In the genomic region with DNA sequence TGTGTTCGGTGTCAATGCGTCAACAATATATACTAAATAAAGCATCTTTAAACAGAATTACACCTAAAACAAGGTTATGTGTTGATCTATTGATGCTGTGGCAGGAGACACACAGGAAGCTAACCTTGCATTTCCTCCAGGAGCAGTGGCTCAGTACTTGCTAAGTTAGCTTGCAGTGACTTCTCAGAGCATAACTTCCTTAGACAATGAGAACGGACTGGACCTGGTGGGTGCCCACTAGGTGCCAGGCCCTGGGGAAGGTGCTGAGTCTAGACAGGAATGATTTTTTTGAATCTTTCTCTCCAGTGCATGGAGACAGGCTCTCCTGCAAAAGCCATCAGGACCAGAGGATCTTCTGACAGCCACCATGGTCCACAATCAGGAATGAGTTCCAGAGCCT, we compare ENCODE assay signal across 14 cellular contexts.
"Had no signal": no experiment of that assay in that cellular context is flagged by ENCODE, and none has a peak within 500 bp of the region (broad histone marks: within the 10 kb centered on the region; RNA-seq: fewer than 3 reads in every experiment).

No MANE protein-coding gene starts in this region.

- H3K27me3 ChIP-seq: ascending aorta, dorsolateral prefrontal cortex, esophagus squamous epithelium, ovary had no signal

- DNase-seq: activated CD4-positive, CD25-positive, alpha-beta regulatory T cell treated with anti-CD3 and anti-CD28 coated beads, Interleukin-2, amount 50 U/mL, for 72 hours; activated CD8-positive, alpha-beta memory T cell treated with anti-CD3 and anti-CD28 coated beads, Interleukin-2, amount 10 ng/mL, durations not matched to agents 7 days and 5 days; activated naive CD4-positive, alpha-beta T cell treated with anti-CD3 and anti-CD28 coated beads, Interleukin-2, amount 10 ng/mL, durations not matched to agents 7 days and 5 days; activated T-cell treated with anti-CD3 and anti-CD28 coated beads, Interleukin-2, amount 50 U/mL, for 24 hours; dorsolateral prefrontal cortex; esophagus squamous epithelium; left ventricle myocardium inferior; ovary; stimulated activated CD4-positive, alpha-beta T cell treated with anti-CD3 and anti-CD28 coated beads, Interleukin-12 subunit alpha, Interleukin-12 subunit beta, amount 100 ng/mL, for 4 hours had no signal

- H3K27me3 Mint-ChIP-seq: activated CD8-positive, alpha-beta memory T cell treated with anti-CD3 and anti-CD28 coated beads, Interleukin-2, amount 10 ng/mL, durations not matched to agents 7 days and 5 days; activated T-cell treated with anti-CD3 and anti-CD28 coated beads, Interleukin-2, amount 50 U/mL, for 24 hours had no signal

- H3K9me3 Mint-ChIP-seq: activated naive CD4-positive, alpha-beta T cell treated with anti-CD3 and anti-CD28 coated beads, Interleukin-2, amount 10 ng/mL, durations not matched to agents 7 days and 5 days; activated T-cell treated with anti-CD3 and anti-CD28 coated beads, Interleukin-2, amount 50 U/mL, for 24 hours; nephron; stimulated activated effector memory CD8-positive, alpha-beta T cell treated with anti-CD3 and anti-CD28 coated beads, Interleukin-12 subunit alpha, Interleukin-12 subunit beta, amount 100 ng/mL, for 72 hours had no signal

- FAIRE-seq: endometrium had no signal

- H3K27ac ChIP-seq: ascending aorta, ovary had no signal

- H3K4me3 ChIP-seq: ascending aorta, dorsolateral prefrontal cortex, esophagus squamous epithelium, left ventricle myocardium inferior, ovary, thoracic aorta had no signal

- H3K36me3 Mint-ChIP-seq: activated CD8-positive, alpha-beta memory T cell treated with anti-CD3 and anti-CD28 coated beads, Interleukin-2, amount 10 ng/mL, durations not matched to agents 7 days and 5 days; activated naive CD4-positive, alpha-beta T cell treated with anti-CD3 and anti-CD28 coated beads, Interleukin-2, amount 10 ng/mL, durations not matched to agents 7 days and 5 days; stimulated activated effector memory CD8-positive, alpha-beta T cell treated with anti-CD3 and anti-CD28 coated beads, Interleukin-12 subunit alpha, Interleukin-12 subunit beta, amount 100 ng/mL, for 72 hours had no signal

- ATAC-seq: activated CD8-positive, alpha-beta memory T cell treated with anti-CD3 and anti-CD28 coated beads, Interleukin-2, amount 10 ng/mL, durations not matched to agents 7 days and 5 days; stimulated activated effector memory CD8-positive, alpha-beta T cell treated with anti-CD3 and anti-CD28 coated beads, Interleukin-12 subunit alpha, Interleukin-12 subunit beta, amount 100 ng/mL, for 72 hours had no signal

- H3K27ac Mint-ChIP-seq: activated CD8-positive, alpha-beta memory T cell treated with anti-CD3 and anti-CD28 coated beads, Interleukin-2, amount 10 ng/mL, durations not matched to agents 7 days and 5 days; activated naive CD4-positive, alpha-beta T cell treated with anti-CD3 and anti-CD28 coated beads, Interleukin-2, amount 10 ng/mL, durations not matched to agents 7 days and 5 days; activated T-cell treated with anti-CD3 and anti-CD28 coated beads, Interleukin-2, amount 50 U/mL, for 24 hours; stimulated activated effector memory CD8-positive, alpha-beta T cell treated with anti-CD3 and anti-CD28 coated beads, Interleukin-12 subunit alpha, Interleukin-12 subunit beta, amount 100 ng/mL, for 72 hours had no signal

- H3K4me3 Mint-ChIP-seq: activated CD8-positive, alpha-beta memory T cell treated with anti-CD3 and anti-CD28 coated beads, Interleukin-2, amount 10 ng/mL, durations not matched to agents 7 days and 5 days; activated naive CD4-positive, alpha-beta T cell treated with anti-CD3 and anti-CD28 coated beads, Interleukin-2, amount 10 ng/mL, durations not matched to agents 7 days and 5 days; activated T-cell treated with anti-CD3 and anti-CD28 coated beads, Interleukin-2, amount 50 U/mL, for 24 hours; nephron; stimulated activated effector memory CD8-positive, alpha-beta T cell treated with anti-CD3 and anti-CD28 coated beads, Interleukin-12 subunit alpha, Interleukin-12 subunit beta, amount 100 ng/mL, for 72 hours had no signal

- H3K36me3 ChIP-seq: ascending aorta, left ventricle myocardium inferior, ovary, thoracic aorta had no signal

- H3K9me3 ChIP-seq: ascending aorta, esophagus squamous epithelium, left ventricle myocardium inferior, ovary, thoracic aorta had no signal
